ENCODE assay signal across 16 cellular contexts in genomic region chr11:26947904-26948639, GRCh38. TPM values are rescaled to one million over a fixed set of nuclear protein-coding genes. Genes with fewer than 3 reads are reported as not detected.
DNase-seq lines count a peak whose midpoint lies in the region; ATAC-seq, FAIRE-seq and TF ChIP-seq lines count a peak whose summit lies in the region.
"Had no signal": no experiment of that assay in that cellular context is flagged by ENCODE, and none has a peak within 500 bp of the region (broad histone marks: within the 10 kb centered on the region; RNA-seq: fewer than 3 reads in every experiment).

No MANE protein-coding gene starts in this region.

- DNase-seq in GM23248 (peak; percentile 78), ascending aorta (ENCODE audit: low spot score in 2 of 2) (no peak), hepatocyte (ENCODE audit: low spot score) (no peak), spleen (no peak), kidney (no peak), DMS53 treated with DMSO at 0.1 percent for 48 hours (lab: John Stamatoyannopoulos, UW; ENCODE audit: unreplicated experiment) (no peak)
- no peak for DNase-seq in activated T-cell treated with anti-CD3 and anti-CD28 coated beads, Interleukin-2, amount 50 U/mL, for 1 hour
- DNase-seq: activated CD4-positive, alpha-beta T cell treated with anti-CD3 and anti-CD28 coated beads, Interleukin-2, amount 50 U/mL, for 4 hours; BE2C; DMS153; effector memory CD4-positive, alpha-beta T cell; NCI-H1436 treated with DMSO at 0.1 percent for 48 hours; NCI-H446; nephron progenitor cell; RPMI8226 had no signal

- no peak for TF ChIP-seq POLR2A in spleen (IDR thresholded peaks at IDR 0.05)

- H3K36me3 ChIP-seq in GM23248 (ENCODE audit: low read depth) (no peaks in the 10 kb centered on the region), ascending aorta (no peaks in the 10 kb centered on the region), hepatocyte (replicated peaks; ENCODE audit: insufficient read depth, low read depth) (no peaks in the 10 kb centered on the region), spleen (no peaks in the 10 kb centered on the region), kidney (ENCODE audit: control insufficient read depth in 1 of 2, insufficient read depth in 2 of 2, low read length in 2 of 2) (no peaks in the 10 kb centered on the region)
- H3K36me3 ChIP-seq: BE2C had no signal

- intact Hi-C loops in ascending aorta (cut with DNase I) = loop anchor here (1.0 to 5.0 kb wide), 5 partner anchors 44 to 191 kb away; no protein-coding TSS in a partner anchor
- intact Hi-C loops in spleen (cut with DNase I; ENCODE audit: low total_unique reads) = no loop called here
- intact Hi-C loops in kidney (cut with DNase I) = no loop called here

- ATAC-seq in HG02938 (IDR thresholded peaks at IDR 0.05; ENCODE audit: unreplicated experiment) = no peak

- no peak for FAIRE-seq in kidney (lab: Jason Lieb, UNC)

- H2AFZ ChIP-seq in GM23248 = no peak overlapping the region
- no peak overlapping the region for H2AFZ ChIP-seq in hepatocyte

- H3K9me2 ChIP-seq in GM23248 (ENCODE audit: insufficient read depth) = no peaks in the 10 kb centered on the region
- H3K9me2 ChIP-seq in hepatocyte (replicated peaks; ENCODE audit: insufficient read depth) = no peaks in the 10 kb centered on the region

- H3K4me3 ChIP-seq in GM23248 = peak overlapping the region; percentile 13
- no peak overlapping the region for H3K4me3 ChIP-seq in ascending aorta
- H3K4me3 ChIP-seq in hepatocyte = no peak overlapping the region
- no peak overlapping the region for H3K4me3 ChIP-seq in spleen
- no peak overlapping the region for H3K4me3 ChIP-seq in kidney (ENCODE audit: low read length in 2 of 2)

- H4K20me1 ChIP-seq in GM23248 (ENCODE audit: insufficient read depth) (no peaks in the 10 kb centered on the region), hepatocyte (ENCODE audit: insufficient read depth, poor library complexity, severe bottlenecking) (no peaks in the 10 kb centered on the region)

- WGBS in GM23248 (ENCODE audit: low coverage in 1 of 2, low lambda C conversion rate in 2 of 2, missing lambda C conversion rate in 2 of 2), 2 experiments = 60 to 63% methylated on average over 3 of the region's 3 CpGs
- 57% methylated on average over 3 of the region's 3 CpGs for WGBS in hepatocyte (ENCODE audit: low lambda C conversion rate, missing lambda C conversion rate)
- WGBS in spleen, 5 donors = 56 to 75% (median 68%) methylated on average over 3 of the region's 3 CpGs

- TF ChIP-seq CTCF in ascending aorta (IDR thresholded peaks at IDR 0.05) (no peak), hepatocyte (IDR thresholded peaks at IDR 0.05; ENCODE audit: poor library complexity) (no peak), spleen (IDR thresholded peaks at IDR 0.05 in 8 of 11, conservative IDR thresholded peaks at IDR 0.05 in 3 of 11) (no peak), kidney (IDR thresholded peaks at IDR 0.05; ENCODE audit: borderline replicate concordance, extremely low read depth, insufficient read depth) (no peak)

- peak overlapping the region; percentile 48 for H3K4me2 ChIP-seq in GM23248 (ENCODE audit: unreplicated experiment)
- no peak overlapping the region for H3K4me2 ChIP-seq in hepatocyte

- H3K9me3 ChIP-seq in GM23248 (ENCODE audit: low read depth) (no peaks in the 10 kb centered on the region), ascending aorta (no peaks in the 10 kb centered on the region), hepatocyte (ENCODE audit: low read depth) (no peaks in the 10 kb centered on the region), spleen (no peaks in the 10 kb centered on the region), kidney (ENCODE audit: control insufficient read depth in 1 of 2, low read length in 2 of 2) (no peaks in the 10 kb centered on the region)
- H3K9me3 ChIP-seq: BE2C had no signal

- H3F3A ChIP-seq in GM23248 (ENCODE audit: insufficient read depth) = peaks cover 59% of the 10 kb centered on the region

- in situ Hi-C loops in GM23248 (cut with MboI) = no loop called here

- peak overlapping the region; percentile 60 for H3K9ac ChIP-seq in GM23248
- no peak overlapping the region for H3K9ac ChIP-seq in kidney (ENCODE audit: low read length in 2 of 2)

- H3K27ac ChIP-seq in GM23248 (peak overlapping the region; percentile 93), ascending aorta (peak overlapping the region; percentile 70 to 81), hepatocyte (peak overlapping the region; percentile 35), spleen (peak overlapping the region in 5 of 8 donors; percentile 0 to 36 (median 11)), kidney (ENCODE audit: low read depth in 2 of 2, low read length in 2 of 2) (no peak overlapping the region)

- H3K79me2 ChIP-seq in GM23248 (ENCODE audit: insufficient read depth) (no peaks in the 10 kb centered on the region), hepatocyte (no peaks in the 10 kb centered on the region)

- H3K27me3 ChIP-seq in GM23248 (replicated peaks; ENCODE audit: insufficient read depth) (no peaks in the 10 kb centered on the region), ascending aorta (no peaks in the 10 kb centered on the region), hepatocyte (no peaks in the 10 kb centered on the region), spleen (replicated peaks in 1 of 7) (no peaks in the 10 kb centered on the region)
- H3K27me3 ChIP-seq: BE2C had no signal

- H3K4me1 ChIP-seq in GM23248 (ENCODE audit: insufficient read depth) (peaks cover 66% of the 10 kb centered on the region), ascending aorta (peaks cover 0 to 50% of the 10 kb centered on the region in 2 donors), hepatocyte (ENCODE audit: insufficient read depth) (peaks cover 5% of the 10 kb centered on the region), spleen (no peaks in the 10 kb centered on the region), kidney (ENCODE audit: control insufficient read depth in 1 of 2, insufficient read depth in 1 of 2, low read depth in 1 of 2, low read length in 2 of 2) (peaks cover 0 to 6% of the 10 kb centered on the region in 2 donors)
- H3K4me1 ChIP-seq: BE2C had no signal

RNA-seq across cellular contexts. Expression of gene FIBIN, which starts 45.8 kb away (rescaled TPM):
- 45.3 and 48.1 TPM in 2 replicates for total RNA-seq in GM23248 (2014; rRNA removed; shearing (Covaris generic))
- 42.2 and 45.8 TPM in 2 replicates for polyA plus RNA-seq in GM23248 (2016; fragmentation: Nextera tagmentation; extraction: Ambion mirVana)
- total RNA-seq in ascending aorta = 59.1 TPM
- total RNA-seq in hepatocyte = 29.9 and 36.7 TPM in 2 replicates
- polyA plus RNA-seq in hepatocyte = 25.2 and 36.5 TPM in 2 replicates
- 10 to 100 TPM in 2 of 7 donors, 1 to 10 TPM in 5; 3.6 to 17.9 (median 7.3) TPM for total RNA-seq in spleen
- polyA plus RNA-seq in spleen = 1 to 10 TPM in 2 of 3 donors, under 1 TPM in 1; 1.00 to 3.9 (median 3.6) TPM
- 85.4 TPM for total RNA-seq in kidney
- 14.5 TPM for polyA plus RNA-seq in kidney (ENCODE audit: insufficient read depth, low read depth, low replicate concordance)

Comparison
In these comparisons a context has a peak if more than half of its experiments do, and no peak if none do; other contexts are left out.
1. H3K27ac ChIP-seq: peak in GM23248 (single experiment), ascending aorta (2 of 2), hepatocyte (single experiment) and spleen (5 of 8); none in kidney (0 of 2).